In the genomic region with DNA sequence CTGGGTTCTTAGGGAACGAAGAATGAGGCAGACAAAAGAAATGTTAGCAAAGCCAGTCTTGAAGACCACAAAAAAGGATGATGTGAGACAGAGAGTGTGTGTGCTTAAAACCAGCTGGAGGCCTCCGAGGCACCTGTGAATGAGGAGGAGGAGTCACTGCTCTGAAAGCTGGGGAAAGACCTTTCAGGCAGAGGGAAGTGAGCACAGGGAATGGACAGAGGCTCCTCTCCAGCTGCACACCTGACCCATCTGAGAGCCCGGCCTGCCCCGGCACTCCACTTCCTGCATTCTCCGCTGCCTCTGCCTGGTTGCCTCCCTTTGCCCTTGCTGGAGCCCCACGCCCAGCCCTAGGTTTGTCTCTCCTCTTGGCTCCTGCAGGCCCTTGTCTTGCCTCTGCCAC, we compare ENCODE assay signal across 17 cellular contexts. TPM values are rescaled to one million over a fixed set of nuclear protein-coding genes. Genes with fewer than 3 reads are reported as not detected.
DNase-seq lines count a peak whose midpoint lies in the region; ATAC-seq and TF ChIP-seq lines count a peak whose summit lies in the region.
"Had no signal": no experiment of that assay in that cellular context is flagged by ENCODE, and none has a peak within 500 bp of the region (broad histone marks: within the 10 kb centered on the region; RNA-seq: fewer than 3 reads in every experiment).

No MANE protein-coding gene starts in this region.

- ATAC-seq in left colon, result peak; percentile 63

- CTCF ChIA-PET in GM10248 (lab: Yijun Ruan, JAX), result interaction anchor here (1.1 to 6.2 kb wide), 8 partner anchors 9 to 141 kb away, joined by 3 to 50 read pairs (median 14); no protein-coding TSS in a partner anchor

- DNase-seq in COLO668 (lab: John Stamatoyannopoulos, UW; ENCODE audit: unreplicated experiment) (peak; percentile 8), GM10248 (ENCODE audit: extremely low spot score) (peak; percentile 37), NCI-H69 (lab: John Stamatoyannopoulos, UW) (peak; percentile 36), left colon (no peak), DMS 273 treated with DMSO at 0.1 percent for 48 hours (lab: John Stamatoyannopoulos, UW) (no peak), amygdala (lab: John Stamatoyannopoulos, UW) (no peak)
- no peak for DNase-seq in stimulated activated CD4-positive, alpha-beta T cell treated with anti-CD3 and anti-CD28 coated beads, Interleukin-1b, Interleukin-23, amount 100 ng/mL, for 48 hours
- DNase-seq: activated CD4-positive, alpha-beta memory T cell treated with anti-CD3 and anti-CD28 coated beads, Interleukin-2, amount 10 ng/mL, durations not matched to agents 7 days and 5 days; activated T-cell treated with anti-CD3 and anti-CD28 coated beads, Interleukin-2, amount 50 U/mL, for 48 hours; AML-193; heart right ventricle; NCI-H1436 treated with DMSO at 0.1 percent for 48 hours; NCI-H526 treated with DMSO at 0.1 percent for 48 hours; OCI-M1; SIG-M5; sigmoid colon; stimulated activated naive CD4-positive, alpha-beta T cell treated with Interleukin-2 at 50 U/mL for 16 hours had no signal

- intact Hi-C loops in left colon (cut with DNase I, micrococcal nuclease), result loop anchor here in 1 of 2 donors (10.0 kb wide), 1 partner anchor 143 kb away; a partner anchor contains a TSS

- POLR2A ChIA-PET in GM10248 (lab: Yijun Ruan, JAX), result no interaction called here

- no peak for TF ChIP-seq CTCF in GM10248 (IDR thresholded peaks at IDR 0.05; ENCODE audit: control extremely low read depth, extremely low read depth, low read depth, missing control alignments)

RNA-seq across cellular contexts. Expression of a gene that starts 55.2 kb away (rescaled TPM):
- 100 to 1,000 TPM; 125 to 161 TPM for total RNA-seq in left colon

Comparison
In these comparisons a context has a peak if more than half of its experiments do, and no peak if none do; other contexts are left out.
1. DNase-seq: peak in COLO668 (single experiment), GM10248 (single experiment) and NCI-H69 (single experiment); none in left colon (0 of 2), stimulated activated CD4-positive, alpha-beta T cell treated with anti-CD3 and anti-CD28 coated beads, Interleukin-1b, Interleukin-23, amount 100 ng/mL, for 48 hours (single experiment), DMS 273 treated with DMSO at 0.1 percent for 48 hours (single experiment) and amygdala (0 of 56).